ENCODE assay signal across 31 cellular contexts in the genomic region with DNA sequence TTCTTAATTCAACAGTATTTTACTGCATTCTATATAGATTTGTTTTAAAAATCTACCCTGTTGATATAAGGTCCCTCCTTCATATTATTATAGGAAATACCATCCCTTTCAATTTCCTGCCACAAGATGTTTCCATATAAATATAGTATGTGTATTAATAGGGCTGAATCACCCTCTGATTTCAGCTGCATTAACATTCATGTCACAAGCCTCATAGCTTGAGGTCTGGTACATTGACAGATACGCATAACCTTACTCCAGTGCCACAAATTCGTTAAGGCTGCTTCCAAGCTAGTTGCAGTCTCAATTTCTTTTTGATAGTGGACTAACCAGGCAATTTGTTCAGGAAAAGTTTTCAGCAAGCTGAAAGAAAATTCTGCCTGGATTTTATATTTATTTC.
DNase-seq lines count a peak whose midpoint lies in the region; ATAC-seq, FAIRE-seq and TF ChIP-seq lines count a peak whose summit lies in the region.
"Had no signal": no experiment of that assay in that cellular context is flagged by ENCODE, and none has a peak within 500 bp of the region (broad histone marks: within the 10 kb centered on the region; RNA-seq: fewer than 3 reads in every experiment).

No MANE protein-coding gene starts in this region.

- no peaks in the 10 kb centered on the region for H3K27me3 Mint-ChIP-seq in astrocyte (ENCODE audit: low read depth, unreplicated experiment)
- no peaks in the 10 kb centered on the region for H3K27me3 Mint-ChIP-seq in T-cell
- H3K27me3 Mint-ChIP-seq in progenitor cell of endocrine pancreas: no peaks in the 10 kb centered on the region
- H3K27me3 Mint-ChIP-seq: activated naive CD4-positive, alpha-beta T cell treated with anti-CD3 and anti-CD28 coated beads, Interleukin-2, amount 50 U/mL, for 24 hours; activated T-helper 17 cell treated with anti-CD3 and anti-CD28 coated beads, Interleukin-2, amount 50 U/mL, for 72 hours had no signal

- FAIRE-seq in astrocyte (lab: Jason Lieb, UNC): no peak

- H3K4me2 ChIP-seq in astrocyte (ENCODE audit: low read length): peak overlapping the region; percentile 44
- H3K4me2 ChIP-seq: PC-9 had no signal

- H3K4me1 ChIP-seq in astrocyte (ENCODE audit: insufficient read depth, low read length) (no peaks in the 10 kb centered on the region), psoas muscle (no peaks in the 10 kb centered on the region)
- H3K4me1 ChIP-seq: Caco-2, heart left ventricle, lower lobe of right lung, parathyroid adenoma, sigmoid colon, suprapubic skin had no signal

- H3K4me1 Mint-ChIP-seq in astrocyte (ENCODE audit: low read depth, unreplicated experiment) (no peaks in the 10 kb centered on the region), T-cell (no peaks in the 10 kb centered on the region), progenitor cell of endocrine pancreas (ENCODE audit: low read depth) (no peaks in the 10 kb centered on the region)
- H3K4me1 Mint-ChIP-seq: activated naive CD4-positive, alpha-beta T cell treated with anti-CD3 and anti-CD28 coated beads, Interleukin-2, amount 50 U/mL, for 24 hours; activated T-helper 17 cell treated with anti-CD3 and anti-CD28 coated beads, Interleukin-2, amount 50 U/mL, for 72 hours; nephron had no signal

- H3K27me3 ChIP-seq in astrocyte (ENCODE audit: insufficient read depth, low read length) (no peaks in the 10 kb centered on the region), psoas muscle (ENCODE audit: insufficient read depth in 3 of 3, low read length in 2 of 3) (no peaks in the 10 kb centered on the region)
- H3K27me3 ChIP-seq: heart left ventricle, sigmoid colon, suprapubic skin had no signal

- H3K36me3 ChIP-seq in astrocyte (ENCODE audit: insufficient read depth, low read length) (no peaks in the 10 kb centered on the region), psoas muscle (ENCODE audit: insufficient read depth in 1 of 2, low read depth in 1 of 2) (no peaks in the 10 kb centered on the region)
- H3K36me3 ChIP-seq: heart left ventricle, lower lobe of right lung, sigmoid colon, suprapubic skin had no signal

- H3K4me3 ChIP-seq in astrocyte (ENCODE audit: insufficient read depth, low read depth, low read length) (no peak overlapping the region), psoas muscle (no peak overlapping the region)
- H3K4me3 ChIP-seq: dorsolateral prefrontal cortex, heart left ventricle, lower lobe of right lung, mucosa of descending colon, PC-9, sigmoid colon, suprapubic skin had no signal

- intact Hi-C loops in psoas muscle (cut with DNase I): no loop called here

- no peaks in the 10 kb centered on the region for H3K36me3 Mint-ChIP-seq in astrocyte (ENCODE audit: low read depth, unreplicated experiment)
- H3K36me3 Mint-ChIP-seq in T-cell: peaks cover 14% of the 10 kb centered on the region
- H3K36me3 Mint-ChIP-seq in progenitor cell of endocrine pancreas (ENCODE audit: insufficient read depth): peaks cover 9% of the 10 kb centered on the region

- no peaks in the 10 kb centered on the region for H4K20me1 ChIP-seq in astrocyte (ENCODE audit: insufficient read depth, low read length)

- H3K9me3 ChIP-seq in astrocyte (ENCODE audit: insufficient read depth, low read depth, low read length) (no peaks in the 10 kb centered on the region), psoas muscle (no peaks in the 10 kb centered on the region)
- H3K9me3 ChIP-seq: Caco-2, lower lobe of right lung, mucosa of descending colon, sigmoid colon, suprapubic skin had no signal

- DNase-seq in ELR (ENCODE audit: low read depth): peak; percentile 55
- DNase-seq in astrocyte (ENCODE audit: low read depth): peak; percentile 16
- DNase-seq in fibroblast of gingiva (ENCODE audit: low read depth): peak; percentile 2
- no peak for DNase-seq in psoas muscle
- DNase-seq in T-cell: no peak
- DNase-seq in progenitor cell of endocrine pancreas (ENCODE audit: low spot score, unreplicated experiment): no peak
- DNase-seq: activated CD4-positive, alpha-beta T cell treated with anti-CD3 and anti-CD28 coated beads, Interleukin-2, amount 50 U/mL, for 48 hours; activated CD8-positive, alpha-beta memory T cell treated with anti-CD3 and anti-CD28 coated beads, Interleukin-2, amount 50 U/mL, for 48 hours; amygdala; C1 segment of cervical spinal cord; Caco-2; caudate nucleus; dorsolateral prefrontal cortex; heart left ventricle; lower lobe of right lung; mucosa of descending colon; MV-4-11; NCI-H1436 treated with DMSO at 0.1 percent for 48 hours; PC-9; SHP77; sigmoid colon; stimulated activated CD4-positive, alpha-beta T cell treated with anti-CD3 and anti-CD28 coated beads, Interleukin-15, amount 100 ng/mL, for 24 hours; stimulated activated naive CD4-positive, alpha-beta T cell; T-helper 1 cell had no signal

- H3K27ac Mint-ChIP-seq in astrocyte (ENCODE audit: unreplicated experiment) (no peak overlapping the region), T-cell (no peak overlapping the region), progenitor cell of endocrine pancreas (no peak overlapping the region)
- H3K27ac Mint-ChIP-seq: activated naive CD4-positive, alpha-beta T cell treated with anti-CD3 and anti-CD28 coated beads, Interleukin-2, amount 50 U/mL, for 24 hours; activated T-helper 17 cell treated with anti-CD3 and anti-CD28 coated beads, Interleukin-2, amount 50 U/mL, for 72 hours; nephron had no signal

- H3K27ac ChIP-seq in astrocyte (ENCODE audit: low read depth, low read length): no peak overlapping the region
- H3K27ac ChIP-seq in psoas muscle: no peak overlapping the region
- H3K27ac ChIP-seq: dorsolateral prefrontal cortex, heart left ventricle, lower lobe of right lung, parathyroid adenoma, PC-9, sigmoid colon, suprapubic skin had no signal

- CTCF ChIA-PET in T-cell (lab: Charles Lee): no interaction called here

- H2AFZ ChIP-seq in astrocyte (ENCODE audit: low read depth, low read length): no peak overlapping the region
- H2AFZ ChIP-seq: parathyroid adenoma, PC-9 had no signal

- POLR2A ChIA-PET in T-cell (lab: Charles Lee): no interaction called here

- WGBS in psoas muscle, 3 donors: 25 to 63% (median 48%) methylated on average over 2 of the region's 2 CpGs

- H3K9ac ChIP-seq in astrocyte (ENCODE audit: low read length): no peak overlapping the region
- H3K9ac ChIP-seq: parathyroid adenoma had no signal

- H3K79me2 ChIP-seq in astrocyte (ENCODE audit: insufficient read depth, low read length): no peaks in the 10 kb centered on the region
- H3K79me2 ChIP-seq: parathyroid adenoma had no signal

- ATAC-seq in psoas muscle (peak; percentile 73 to 97 (median 80)), GM18517 (IDR thresholded peaks at IDR 0.05; ENCODE audit: unreplicated experiment) (no peak), T-cell (replicated peaks in 1 of 4) (no peak), GM21737 (IDR thresholded peaks at IDR 0.05; ENCODE audit: unreplicated experiment) (no peak)
- ATAC-seq: activated T-helper 17 cell treated with anti-CD3 and anti-CD28 coated beads, Interleukin-2, amount 50 U/mL, for 72 hours; heart left ventricle; lower lobe of right lung; mucosa of descending colon had no signal

- H3K4me3 Mint-ChIP-seq in astrocyte (ENCODE audit: unreplicated experiment) (no peak overlapping the region), T-cell (no peak overlapping the region), progenitor cell of endocrine pancreas (ENCODE audit: low read depth) (no peak overlapping the region)
- H3K4me3 Mint-ChIP-seq: activated naive CD4-positive, alpha-beta T cell treated with anti-CD3 and anti-CD28 coated beads, Interleukin-2, amount 50 U/mL, for 24 hours; activated T-helper 17 cell treated with anti-CD3 and anti-CD28 coated beads, Interleukin-2, amount 50 U/mL, for 72 hours; nephron had no signal

- no peaks in the 10 kb centered on the region for H3K9me3 Mint-ChIP-seq in astrocyte (ENCODE audit: unreplicated experiment)
- peaks cover under 1 to 6% (median 2%) of the 10 kb centered on the region in 3 donors for H3K9me3 Mint-ChIP-seq in T-cell
- H3K9me3 Mint-ChIP-seq in progenitor cell of endocrine pancreas (ENCODE audit: low read depth): peaks cover 8% of the 10 kb centered on the region
- H3K9me3 Mint-ChIP-seq: activated T-helper 17 cell treated with anti-CD3 and anti-CD28 coated beads, Interleukin-2, amount 50 U/mL, for 72 hours; nephron had no signal

- no peak for TF ChIP-seq CTCF in astrocyte (IDR thresholded peaks at IDR 0.05; ENCODE audit: insufficient read depth, low read depth, low read length)
- TF ChIP-seq CTCF in psoas muscle (IDR thresholded peaks at IDR 0.05): no peak
- TF ChIP-seq CTCF in progenitor cell of endocrine pancreas (IDR thresholded peaks at IDR 0.05; ENCODE audit: unreplicated experiment): no peak

Comparison
In these comparisons a context has a peak if more than half of its experiments do, and no peak if none do; other contexts are left out.
1. DNase-seq: peak in ELR (single experiment), astrocyte (single experiment) and fibroblast of gingiva (single experiment); none in psoas muscle (0 of 2), T-cell (0 of 34) and progenitor cell of endocrine pancreas (single experiment).
2. ATAC-seq: peak in psoas muscle (4 of 4); none in GM18517 (single experiment), T-cell (0 of 4) and GM21737 (single experiment).